ENCODE assay signal across 10 cellular contexts in the genomic region with DNA sequence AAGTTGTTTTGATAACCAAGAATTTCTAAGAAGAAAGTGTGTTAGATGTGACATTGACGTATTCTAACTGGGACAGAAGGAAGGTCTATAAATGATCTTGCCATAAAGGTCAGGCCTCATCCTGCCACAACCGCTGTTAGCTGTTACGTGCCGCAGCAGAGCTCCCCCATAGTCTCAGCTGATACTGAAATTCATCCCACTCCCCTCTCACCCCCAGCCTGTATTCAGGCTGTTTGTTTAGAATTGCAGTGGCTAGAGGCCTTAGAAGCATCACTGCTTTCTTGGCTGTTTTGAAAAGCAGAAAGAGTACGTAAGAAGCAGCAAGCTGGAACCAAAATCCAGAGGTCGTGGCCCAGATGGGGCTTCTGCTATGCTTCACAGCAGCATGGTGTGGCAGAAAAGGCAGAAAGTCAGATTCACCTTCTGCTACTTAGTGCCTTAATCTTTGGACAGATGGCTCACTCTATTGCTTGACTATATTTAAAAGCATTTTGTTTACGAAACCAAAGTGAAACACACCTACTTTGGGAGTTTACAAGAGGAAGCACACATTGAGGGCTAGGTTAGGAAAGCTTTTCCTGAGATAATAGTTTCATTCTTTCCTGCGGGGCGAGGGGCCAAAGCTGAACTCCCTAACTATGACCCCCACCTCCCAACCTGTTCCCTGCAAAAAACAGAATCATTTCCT. TPM values are rescaled to one million over a fixed set of nuclear protein-coding genes. Genes with fewer than 3 reads are reported as not detected.
DNase-seq lines count a peak whose midpoint lies in the region; ATAC-seq, FAIRE-seq and TF ChIP-seq lines count a peak whose summit lies in the region.
"Had no signal": no experiment of that assay in that cellular context is flagged by ENCODE, and none has a peak within 500 bp of the region (broad histone marks: within the 10 kb centered on the region; RNA-seq: fewer than 3 reads in every experiment).

No MANE protein-coding gene starts in this region.

- H3K36me3 ChIP-seq in HepG2 (replicated peaks in 1 of 2; ENCODE audit: control insufficient read depth in 1 of 2, insufficient read depth in 2 of 2, low read length in 2 of 2) = no peaks in the 10 kb centered on the region
- H3K36me3 ChIP-seq in right lobe of liver = no peaks in the 10 kb centered on the region
- H3K36me3 ChIP-seq in naive thymus-derived CD4-positive, alpha-beta T cell (ENCODE audit: control insufficient read depth in 2 of 3, insufficient read depth in 3 of 3, low read length in 3 of 3) = no peaks in the 10 kb centered on the region
- no peaks in the 10 kb centered on the region for H3K36me3 ChIP-seq in vagina

- TF ChIP-seq CTCF in HepG2 (CRISPR knock-in tag; IDR thresholded peaks at IDR 0.05) = no peak
- no peak for TF ChIP-seq CTCF in right lobe of liver (IDR thresholded peaks at IDR 0.05)
- TF ChIP-seq CTCF in astrocyte of the spinal cord (IDR thresholded peaks at IDR 0.05; ENCODE audit: low read depth, low read length) = no peak
- TF ChIP-seq CTCF in vagina (IDR thresholded peaks at IDR 0.05) = no peak

- H3K4me2 ChIP-seq in HepG2 (ENCODE audit: low read depth, low read length) = peak overlapping the region; percentile 69

- CTCF ChIA-PET in HepG2 (lab: Yijun Ruan, JAX; ENCODE audit: low intra/inter-chr PET ratio, low total read pairs) = no interaction called here
- CTCF ChIA-PET in naive thymus-derived CD4-positive, alpha-beta T cell (lab: Charles Lee) = no interaction called here

- H3K79me2 ChIP-seq in HepG2 (ENCODE audit: insufficient read depth, low read length) = no peaks in the 10 kb centered on the region

- BruUV-seq in HepG2 (replicated peaks; lab: Mats Ljungman, UMichigan) = no TSS peak

- H3K9me3 ChIP-seq in HepG2 (ENCODE audit: low read length) = no peaks in the 10 kb centered on the region
- H3K9me3 ChIP-seq in right lobe of liver = no peaks in the 10 kb centered on the region
- no peaks in the 10 kb centered on the region for H3K9me3 ChIP-seq in naive thymus-derived CD4-positive, alpha-beta T cell (ENCODE audit: control insufficient read depth in 2 of 3, low read length in 3 of 3)
- H3K9me3 ChIP-seq in vagina = no peaks in the 10 kb centered on the region

- no peak for TF ChIP-seq RAD21 in HepG2 (CRISPR knock-in tag; IDR thresholded peaks at IDR 0.05)

- H3K4me3 ChIP-seq in HepG2 (replicated peaks in 1 of 3; ENCODE audit: insufficient read depth in 1 of 3, low read depth in 2 of 3, low read length in 3 of 3) = peak overlapping the region in 1 of 3 experiments; percentile 67; a peak in 2 of 6 replicates
- no peak overlapping the region for H3K4me3 ChIP-seq in right lobe of liver
- H3K4me3 ChIP-seq in astrocyte of the spinal cord (ENCODE audit: low read depth, low read length) = peak overlapping the region; percentile 67
- peak overlapping the region; percentile 26 for H3K4me3 ChIP-seq in naive thymus-derived CD4-positive, alpha-beta T cell (ENCODE audit: low read length)
- H3K4me3 ChIP-seq in vagina = peak overlapping the region; percentile 65 to 83

- peaks cover 48 to 82% (median 66%) of the 10 kb centered on the region in 5 donors for H3K27me3 Mint-ChIP-seq in naive thymus-derived CD4-positive, alpha-beta T cell

- in situ Hi-C loops in HepG2 (cut with HindIII; ENCODE audit: extremely low pct_ligation_motif_present, low pct_unique_long_range_greater_than_20kb) = no loop called here
- in situ Hi-C loops in astrocyte of the spinal cord (cut with HindIII; ENCODE audit: low sequenced_read_pairs) = no loop called here

- no peak for TF ChIP-seq EP300 in HepG2 (IDR thresholded peaks at IDR 0.05; ENCODE audit: low read depth in 2 of 2, low read length in 2 of 2)
- TF ChIP-seq EP300 in HepG2 (CRISPR knock-in tag; IDR thresholded peaks at IDR 0.05; ENCODE audit: borderline replicate concordance) = no peak

- no peak for FAIRE-seq in HepG2 (lab: Jason Lieb, UNC)

- no peak for TF ChIP-seq POLR2A in HepG2 (IDR thresholded peaks at IDR 0.05; ENCODE audit: insufficient read depth in 1 of 2, low read depth in 2 of 2, low read length in 2 of 2)
- TF ChIP-seq POLR2A in right lobe of liver (IDR thresholded peaks at IDR 0.05) = no peak
- no peak for TF ChIP-seq POLR2A in vagina (IDR thresholded peaks at IDR 0.05)

- H4K20me1 ChIP-seq in HepG2 (ENCODE audit: insufficient read depth, low read length) = no peaks in the 10 kb centered on the region

- peak overlapping the region in 7 of 9 donors; percentile 1 to 85 (median 54) for H3K27ac Mint-ChIP-seq in naive thymus-derived CD4-positive, alpha-beta T cell

- no peak overlapping the region for H2AFZ ChIP-seq in HepG2 (ENCODE audit: low read length)

- peaks cover 34% of the 10 kb centered on the region for H3K4me1 ChIP-seq in HepG2 (ENCODE audit: insufficient read depth, low read length)
- H3K4me1 ChIP-seq in right lobe of liver = peaks cover 0 to 12% (median 3%) of the 10 kb centered on the region in 4 donors
- peaks cover 4 to 20% of the 10 kb centered on the region in 2 donors for H3K4me1 ChIP-seq in naive thymus-derived CD4-positive, alpha-beta T cell (ENCODE audit: control insufficient read depth in 2 of 2, insufficient read depth in 2 of 2, low read length in 2 of 2)
- H3K4me1 ChIP-seq in vagina = peaks cover 27% of the 10 kb centered on the region

- DNase-seq in HepG2 (ENCODE audit: low spot score) (no peak), right lobe of liver (no peak), astrocyte of the spinal cord (ENCODE audit: low read depth, low spot score) (no peak), vagina (ENCODE audit: extremely low spot score in 2 of 2) (no peak), NCI-H1436 (lab: John Stamatoyannopoulos, UW) (no peak)
- peak in 6 of 9 donors; percentile 13 to 51 (median 24) for DNase-seq in naive thymus-derived CD4-positive, alpha-beta T cell

- no peak for ATAC-seq in HepG2
- no peak for ATAC-seq in right lobe of liver
- ATAC-seq in naive thymus-derived CD4-positive, alpha-beta T cell = peak; percentile 64
- no peak for ATAC-seq in HG02970 (IDR thresholded peaks at IDR 0.05; ENCODE audit: low FRiP score, unreplicated experiment)
- no peak for ATAC-seq in GM21367 (IDR thresholded peaks at IDR 0.05; ENCODE audit: unreplicated experiment)
- ATAC-seq: HCT116 had no signal

- H3K27ac ChIP-seq in HepG2 (ENCODE audit: extremely low read length, insufficient read depth, low read length) (no peak overlapping the region), right lobe of liver (no peak overlapping the region), vagina (peak overlapping the region; percentile 62)
- no peak overlapping the region for H3K27ac ChIP-seq in naive thymus-derived CD4-positive, alpha-beta T cell (ENCODE audit: low read depth, low read length)

- peaks cover 0 to 3% (median 0%) of the 10 kb centered on the region in 5 donors for H3K36me3 Mint-ChIP-seq in naive thymus-derived CD4-positive, alpha-beta T cell

- intact Hi-C loops in HepG2 (cut with micrococcal nuclease; ENCODE audit: unreplicated experiment) = no loop called here
- intact Hi-C loops in right lobe of liver (cut with DNase I) = no loop called here
- intact Hi-C loops in naive thymus-derived CD4-positive, alpha-beta T cell (cut with micrococcal nuclease) = loop anchor here (1.0 to 2.0 kb wide), 3 partner anchors 8 to 85 kb away; a partner anchor contains a TSS
- intact Hi-C loops in vagina (cut with DNase I) = no loop called here

- H3K9me3 Mint-ChIP-seq in naive thymus-derived CD4-positive, alpha-beta T cell = peaks cover 0 to 4% (median 0%) of the 10 kb centered on the region in 11 donors

- H3K4me3 Mint-ChIP-seq in naive thymus-derived CD4-positive, alpha-beta T cell = peak overlapping the region; percentile 40 to 84 (median 68)

- no peak overlapping the region for H3K9ac ChIP-seq in HepG2 (ENCODE audit: insufficient read depth, low read depth, low read length)

- 52% methylated on average over 9 of the region's 9 CpGs for WGBS in HepG2 (ENCODE audit: low lambda C conversion rate)
- WGBS in right lobe of liver (ENCODE audit: insufficient coverage, low coverage, low lambda C conversion rate, missing lambda C conversion rate) = 68% methylated on average over 6 of the region's 9 CpGs

- H3K27me3 ChIP-seq in HepG2 (ENCODE audit: control insufficient read depth in 1 of 2, insufficient read depth in 2 of 2, low read length in 2 of 2) (peaks cover 7 to 48% of the 10 kb centered on the region in 2 experiments; a peak in 4 of 5 replicates), right lobe of liver (peaks cover 0 to 18% of the 10 kb centered on the region in 2 donors), vagina (no peaks in the 10 kb centered on the region)
- peaks cover 3 to 4% of the 10 kb centered on the region in 2 donors for H3K27me3 ChIP-seq in naive thymus-derived CD4-positive, alpha-beta T cell (ENCODE audit: control insufficient read depth in 2 of 2, insufficient read depth in 2 of 2, low read length in 2 of 2)

- H3K4me1 Mint-ChIP-seq in naive thymus-derived CD4-positive, alpha-beta T cell = peaks cover 14 to 38% (median 30%) of the 10 kb centered on the region in 7 donors

- POLR2A ChIA-PET in HepG2 (lab: Yijun Ruan, JAX) = no interaction called here
- POLR2A ChIA-PET in naive thymus-derived CD4-positive, alpha-beta T cell (lab: Charles Lee) = no interaction called here

RNA-seq across cellular contexts. Expression of a gene that starts 0.9 kb away (rescaled TPM):
- total RNA-seq in HepG2 (2016; rRNA removed; fragmentation: Illumina TruSeq; extraction: Trizol) (not detected in 2 replicates), right lobe of liver (1 to 10 TPM in 1 of 6 experiments, under 1 TPM in 5; 0.19 to 2.0 (median 0.59) TPM), vagina (22.3 TPM)
- not detected in 2 replicates for total RNA-seq in HepG2 (2016; cell fraction: cytosol; rRNA removed; fragmentation: Illumina TruSeq; extraction: Trizol; ENCODE audit: low read depth)
- total RNA-seq in HepG2 (2016; cell fraction: insoluble cytoplasmic fraction; rRNA removed; fragmentation: Illumina TruSeq; extraction: Trizol) = 0.13 TPM in 1 of 2 replicates, not detected in the other
- 0.15 and 0.21 TPM in 2 replicates for total RNA-seq in HepG2 (2016; cell fraction: membrane; rRNA removed; fragmentation: Illumina TruSeq; extraction: Trizol)
- 0.16 and 0.22 TPM in 2 replicates for total RNA-seq in HepG2 (2016; cell fraction: nucleus; rRNA removed; fragmentation: Illumina TruSeq; extraction: Trizol)
- polyA plus RNA-seq in HepG2 (2011; rRNA removed) = 0.17 and 0.29 TPM in 2 replicates
- polyA plus RNA-seq in HepG2 (2011; cell fraction: cytosol; rRNA removed) = 0.11 and 0.12 TPM in 2 replicates
- polyA plus RNA-seq in HepG2 (2011; cell fraction: nucleus; rRNA removed) = not detected in 2 replicates
- polyA plus RNA-seq in HepG2 (2012) = 0.11 TPM in 1 of 2 replicates, not detected in the other
- polyA plus RNA-seq in HepG2 (2016; cell fraction: cytosol; fragmentation: Illumina TruSeq; extraction: Trizol; ENCODE audit: low read depth) = 0.07 and 0.15 TPM in 2 replicates
- polyA plus RNA-seq in HepG2 (2016; cell fraction: insoluble cytoplasmic fraction; fragmentation: Illumina TruSeq; extraction: Trizol; ENCODE audit: low read depth) = not detected in 2 replicates
- 0.20 TPM in 1 of 2 replicates, not detected in the other for polyA plus RNA-seq in HepG2 (2016; cell fraction: membrane; fragmentation: Illumina TruSeq; extraction: Trizol; ENCODE audit: low read depth)
- not detected in 2 replicates for polyA plus RNA-seq in HepG2 (2016; cell fraction: nucleus; fragmentation: Illumina TruSeq; extraction: Trizol; ENCODE audit: insufficient read depth, low read depth)
- 0.10 TPM in 1 of 2 replicates, not detected in the other for polyA minus RNA-seq in HepG2 (2011; rRNA and poly(A)+ RNA removed; ENCODE audit: low replicate concordance)
- not detected in 2 replicates for polyA minus RNA-seq in HepG2 (2011; cell fraction: cytosol; rRNA and poly(A)+ RNA removed)
- polyA minus RNA-seq in HepG2 (2011; cell fraction: nucleus; rRNA and poly(A)+ RNA removed) = 0.37 TPM in 1 of 2 replicates, not detected in the other
- 1 to 10 TPM in 2 of 5 experiments, under 1 TPM in 3; 0.27 to 8.7 (median 0.87) TPM for total RNA-seq in naive thymus-derived CD4-positive, alpha-beta T cell
- polyA plus RNA-seq in naive thymus-derived CD4-positive, alpha-beta T cell = under 1 TPM; 0.12 to 0.27 TPM

RNA-seq across cellular contexts. Expression of a gene that starts 25.0 kb away (rescaled TPM):
- total RNA-seq in HepG2 (2016; rRNA removed; fragmentation: Illumina TruSeq; extraction: Trizol) (not detected in 2 replicates), right lobe of liver (not detected), vagina (not detected)
- total RNA-seq in HepG2 (2016; cell fraction: cytosol; rRNA removed; fragmentation: Illumina TruSeq; extraction: Trizol; ENCODE audit: low read depth) = not detected in 2 replicates
- total RNA-seq in HepG2 (2016; cell fraction: insoluble cytoplasmic fraction; rRNA removed; fragmentation: Illumina TruSeq; extraction: Trizol) = not detected in 2 replicates
- not detected in 2 replicates for total RNA-seq in HepG2 (2016; cell fraction: membrane; rRNA removed; fragmentation: Illumina TruSeq; extraction: Trizol)
- not detected in 2 replicates for total RNA-seq in HepG2 (2016; cell fraction: nucleus; rRNA removed; fragmentation: Illumina TruSeq; extraction: Trizol)
- polyA plus RNA-seq in HepG2 (2011; rRNA removed) = not detected in 2 replicates
- polyA plus RNA-seq in HepG2 (2011; cell fraction: cytosol; rRNA removed) = not detected in 2 replicates
- polyA plus RNA-seq in HepG2 (2011; cell fraction: nucleus; rRNA removed) = not detected in 2 replicates
- not detected in 2 replicates for polyA plus RNA-seq in HepG2 (2012)
- not detected in 2 replicates for polyA plus RNA-seq in HepG2 (2016; cell fraction: cytosol; fragmentation: Illumina TruSeq; extraction: Trizol; ENCODE audit: low read depth)
- polyA plus RNA-seq in HepG2 (2016; cell fraction: insoluble cytoplasmic fraction; fragmentation: Illumina TruSeq; extraction: Trizol; ENCODE audit: low read depth) = not detected in 2 replicates
- not detected in 2 replicates for polyA plus RNA-seq in HepG2 (2016; cell fraction: membrane; fragmentation: Illumina TruSeq; extraction: Trizol; ENCODE audit: low read depth)
- not detected in 2 replicates for polyA plus RNA-seq in HepG2 (2016; cell fraction: nucleus; fragmentation: Illumina TruSeq; extraction: Trizol; ENCODE audit: insufficient read depth, low read depth)
- polyA minus RNA-seq in HepG2 (2011; rRNA and poly(A)+ RNA removed; ENCODE audit: low replicate concordance) = not detected in 2 replicates
- not detected in 2 replicates for polyA minus RNA-seq in HepG2 (2011; cell fraction: cytosol; rRNA and poly(A)+ RNA removed)
- polyA minus RNA-seq in HepG2 (2011; cell fraction: nucleus; rRNA and poly(A)+ RNA removed) = not detected in 2 replicates
- not detected for total RNA-seq in naive thymus-derived CD4-positive, alpha-beta T cell
- polyA plus RNA-seq in naive thymus-derived CD4-positive, alpha-beta T cell = not detected
- total RNA-seq: glomerular endothelial cell had no signal

RNA-seq across cellular contexts. Expression of a gene that starts 27.4 kb away (rescaled TPM):
- total RNA-seq in HepG2 (2016; rRNA removed; fragmentation: Illumina TruSeq; extraction: Trizol) (not detected in 2 replicates), right lobe of liver (not detected), vagina (not detected)
- not detected in 2 replicates for total RNA-seq in HepG2 (2016; cell fraction: cytosol; rRNA removed; fragmentation: Illumina TruSeq; extraction: Trizol; ENCODE audit: low read depth)
- not detected in 2 replicates for total RNA-seq in HepG2 (2016; cell fraction: insoluble cytoplasmic fraction; rRNA removed; fragmentation: Illumina TruSeq; extraction: Trizol)
- not detected in 2 replicates for total RNA-seq in HepG2 (2016; cell fraction: membrane; rRNA removed; fragmentation: Illumina TruSeq; extraction: Trizol)
- not detected in 2 replicates for total RNA-seq in HepG2 (2016; cell fraction: nucleus; rRNA removed; fragmentation: Illumina TruSeq; extraction: Trizol)
- not detected in 2 replicates for polyA plus RNA-seq in HepG2 (2011; rRNA removed)
- polyA plus RNA-seq in HepG2 (2011; cell fraction: cytosol; rRNA removed) = not detected in 2 replicates
- polyA plus RNA-seq in HepG2 (2011; cell fraction: nucleus; rRNA removed) = not detected in 2 replicates
- polyA plus RNA-seq in HepG2 (2012) = not detected in 2 replicates
- not detected in 2 replicates for polyA plus RNA-seq in HepG2 (2016; cell fraction: cytosol; fragmentation: Illumina TruSeq; extraction: Trizol; ENCODE audit: low read depth)
- polyA plus RNA-seq in HepG2 (2016; cell fraction: insoluble cytoplasmic fraction; fragmentation: Illumina TruSeq; extraction: Trizol; ENCODE audit: low read depth) = not detected in 2 replicates
- not detected in 2 replicates for polyA plus RNA-seq in HepG2 (2016; cell fraction: membrane; fragmentation: Illumina TruSeq; extraction: Trizol; ENCODE audit: low read depth)
- not detected in 2 replicates for polyA plus RNA-seq in HepG2 (2016; cell fraction: nucleus; fragmentation: Illumina TruSeq; extraction: Trizol; ENCODE audit: insufficient read depth, low read depth)
- not detected in 2 replicates for polyA minus RNA-seq in HepG2 (2011; rRNA and poly(A)+ RNA removed; ENCODE audit: low replicate concordance)
- polyA minus RNA-seq in HepG2 (2011; cell fraction: cytosol; rRNA and poly(A)+ RNA removed) = not detected in 2 replicates
- not detected in 2 replicates for polyA minus RNA-seq in HepG2 (2011; cell fraction: nucleus; rRNA and poly(A)+ RNA removed)
- not detected for total RNA-seq in naive thymus-derived CD4-positive, alpha-beta T cell
- not detected for polyA plus RNA-seq in naive thymus-derived CD4-positive, alpha-beta T cell
- total RNA-seq: glomerular endothelial cell had no signal

Comparison
In these comparisons a context has a peak if more than half of its experiments do, and no peak if none do; other contexts are left out.
1. DNase-seq: peak in naive thymus-derived CD4-positive, alpha-beta T cell (6 of 9); none in HepG2 (single experiment), right lobe of liver (0 of 3), astrocyte of the spinal cord (single experiment), vagina (0 of 2) and NCI-H1436 (single experiment).
2. H3K4me3 ChIP-seq: peak in astrocyte of the spinal cord (single experiment), naive thymus-derived CD4-positive, alpha-beta T cell (single experiment) and vagina (2 of 2); none in right lobe of liver (0 of 3).
3. intact Hi-C loops: an anchor here in naive thymus-derived CD4-positive, alpha-beta T cell (1.0 to 2.0 kb wide); none called in HepG2, right lobe of liver and vagina.